ENCODE assay signal across 17 cellular contexts in genomic region chr12:50635356-50635755, GRCh38.
A peak's percentile ranks its signal among the peaks of the same experiment; 100 is the strongest.
DNase-seq lines count a peak whose midpoint lies in the region; ATAC-seq, FAIRE-seq and TF ChIP-seq lines count a peak whose summit lies in the region.
"Had no signal": no experiment of that assay in that cellular context is flagged by ENCODE, and none has a peak within 500 bp of the region (broad histone marks: within the 10 kb centered on the region; RNA-seq: fewer than 3 reads in every experiment).

No MANE protein-coding gene starts in this region.

- H3K4me1 ChIP-seq in HepG2 (ENCODE audit: insufficient read depth, low read length) (peaks cover 39% of the 10 kb centered on the region), upper lobe of right lung (peaks cover 13% of the 10 kb centered on the region), GM23248 (ENCODE audit: insufficient read depth) (peaks cover 23% of the 10 kb centered on the region)
- H3K4me1 ChIP-seq: Peyer's patch had no signal

- H3K27ac ChIP-seq in HepG2 (ENCODE audit: extremely low read length, insufficient read depth, low read length) (peak overlapping the region; percentile 8), upper lobe of right lung (no peak overlapping the region), GM23248 (no peak overlapping the region)
- H3K27ac ChIP-seq: body of pancreas, esophagus squamous epithelium, Peyer's patch had no signal

- TF ChIP-seq POLR2A in HepG2 (IDR thresholded peaks at IDR 0.05; ENCODE audit: insufficient read depth in 1 of 2, low read depth in 2 of 2, low read length in 2 of 2), result no peak

- FAIRE-seq in HepG2 (lab: Jason Lieb, UNC), result no peak

- no peak for TF ChIP-seq CTCF in HepG2 (CRISPR knock-in tag; IDR thresholded peaks at IDR 0.05)
- no peak for TF ChIP-seq CTCF in upper lobe of right lung (IDR thresholded peaks at IDR 0.05)

- WGBS in HepG2 (ENCODE audit: low lambda C conversion rate), result 88% methylated on average over 5 of the region's 5 CpGs
- WGBS in GM23248 (ENCODE audit: low coverage in 1 of 2, low lambda C conversion rate in 2 of 2, missing lambda C conversion rate in 2 of 2), 2 experiments, result 90 to 98% methylated on average over 5 of the region's 5 CpGs

- peak overlapping the region; percentile 19 for H3K27ac Mint-ChIP-seq in stimulated activated naive CD8-positive, alpha-beta T cell treated with anti-CD3 and anti-CD28 coated beads, Interleukin-15, Interleukin-2, amounts not matched to agents 100 ng/mL and 50 ng/mL, for 24 hours
- H3K27ac Mint-ChIP-seq in T-cell, result peak overlapping the region; percentile 40 to 50
- H3K27ac Mint-ChIP-seq: mesothelial cell of epicardium had no signal

- ATAC-seq in stimulated activated naive CD8-positive, alpha-beta T cell treated with anti-CD3 and anti-CD28 coated beads, Interleukin-15, Interleukin-2, amounts not matched to agents 100 U/mL and 50 U/mL, for 24 hours, result no peak
- no peak for ATAC-seq in T-cell (replicated peaks in 1 of 4)
- ATAC-seq in HepG2, result no peak
- peak; percentile 73 for ATAC-seq in upper lobe of right lung
- no peak for ATAC-seq in GM18520 (IDR thresholded peaks at IDR 0.05; ENCODE audit: unreplicated experiment)
- ATAC-seq: body of pancreas had no signal

- peaks cover 16% of the 10 kb centered on the region for H3K36me3 Mint-ChIP-seq in stimulated activated naive CD8-positive, alpha-beta T cell treated with anti-CD3 and anti-CD28 coated beads, Interleukin-15, Interleukin-2, amounts not matched to agents 100 ng/mL and 50 ng/mL, for 24 hours (ENCODE audit: low read depth)
- peaks cover 12% of the 10 kb centered on the region for H3K36me3 Mint-ChIP-seq in T-cell

- H4K20me1 ChIP-seq in HepG2 (ENCODE audit: insufficient read depth, low read length) (no peaks in the 10 kb centered on the region; the same call in 1 of the 2 replicates), GM23248 (ENCODE audit: insufficient read depth) (no peaks in the 10 kb centered on the region)

- H3K4me3 Mint-ChIP-seq in stimulated activated naive CD8-positive, alpha-beta T cell treated with anti-CD3 and anti-CD28 coated beads, Interleukin-15, Interleukin-2, amounts not matched to agents 100 ng/mL and 50 ng/mL, for 24 hours, result no peak overlapping the region
- H3K4me3 Mint-ChIP-seq in T-cell, result no peak overlapping the region
- H3K4me3 Mint-ChIP-seq: IgD-negative memory B cell, mesothelial cell of epicardium had no signal

- POLR2A ChIA-PET in T-cell (lab: Charles Lee), result no interaction called here
- POLR2A ChIA-PET in HepG2 (lab: Yijun Ruan, JAX), result no interaction called here

- H3K27me3 ChIP-seq in HepG2 (ENCODE audit: control insufficient read depth in 1 of 2, insufficient read depth in 2 of 2, low read length in 2 of 2) (no peaks in the 10 kb centered on the region), upper lobe of right lung (no peaks in the 10 kb centered on the region), GM23248 (replicated peaks; ENCODE audit: insufficient read depth) (no peaks in the 10 kb centered on the region)
- H3K27me3 ChIP-seq: body of pancreas, esophagus squamous epithelium, Peyer's patch had no signal

- no peaks in the 10 kb centered on the region for H3K9me2 ChIP-seq in GM23248 (ENCODE audit: insufficient read depth)

- DNase-seq in stimulated activated naive CD8-positive, alpha-beta T cell treated with anti-CD3 and anti-CD28 coated beads, Interleukin-15, Interleukin-2, amounts not matched to agents 100 U/mL and 50 U/mL, for 24 hours, result no peak
- DNase-seq in T-cell, result no peak
- no peak for DNase-seq in HepG2 (ENCODE audit: low spot score)
- DNase-seq in upper lobe of right lung, result no peak
- DNase-seq in GM23248, result no peak
- no peak for DNase-seq in NCI-H2196 (lab: John Stamatoyannopoulos, UW; ENCODE audit: unreplicated experiment)
- DNase-seq: activated gamma-delta T cell; effector CD4-positive, alpha-beta T cell; esophagus squamous epithelium; NCI-H2029 treated with DMSO at 0.1 percent for 48 hours; NCI-H748 treated with DMSO at 0.1 percent for 48 hours; Peyer's patch had no signal

- H3K79me2 ChIP-seq in HepG2 (ENCODE audit: insufficient read depth, low read length), result peaks cover 30% of the 10 kb centered on the region
- H3K79me2 ChIP-seq in GM23248 (ENCODE audit: insufficient read depth), result peaks cover 55% of the 10 kb centered on the region

- H3K4me2 ChIP-seq in HepG2 (ENCODE audit: low read depth, low read length) (no peak overlapping the region), GM23248 (ENCODE audit: unreplicated experiment) (no peak overlapping the region)

- no peak overlapping the region for H3K9ac ChIP-seq in HepG2 (ENCODE audit: insufficient read depth, low read depth, low read length)
- no peak overlapping the region for H3K9ac ChIP-seq in GM23248

- no peak overlapping the region for H3K4me3 ChIP-seq in HepG2 (replicated peaks in 1 of 3; ENCODE audit: insufficient read depth in 1 of 3, low read depth in 2 of 3, low read length in 3 of 3)
- no peak overlapping the region for H3K4me3 ChIP-seq in upper lobe of right lung
- no peak overlapping the region for H3K4me3 ChIP-seq in GM23248
- H3K4me3 ChIP-seq: body of pancreas, esophagus squamous epithelium, Peyer's patch had no signal

- CTCF ChIA-PET in T-cell (lab: Charles Lee) (interaction anchor here in 1 of 2 donors (1.0 to 1.3 kb wide), 2 partner anchors 127 to 131 kb away, joined by 3 to 4 read pairs; partner anchors contain the start of gene DIP2B), HepG2 (lab: Yijun Ruan, JAX; ENCODE audit: low intra/inter-chr PET ratio, low total read pairs) (no interaction called here)

- no peak overlapping the region for H2AFZ ChIP-seq in HepG2 (ENCODE audit: low read length)
- no peak overlapping the region for H2AFZ ChIP-seq in GM23248

- H3K9me3 Mint-ChIP-seq in stimulated activated naive CD8-positive, alpha-beta T cell treated with anti-CD3 and anti-CD28 coated beads, Interleukin-15, Interleukin-2, amounts not matched to agents 100 ng/mL and 50 ng/mL, for 24 hours, result no peaks in the 10 kb centered on the region
- H3K9me3 Mint-ChIP-seq in T-cell, result no peaks in the 10 kb centered on the region
- H3K9me3 Mint-ChIP-seq: IgD-negative memory B cell had no signal

- H3K36me3 ChIP-seq in HepG2 (replicated peaks in 1 of 2; ENCODE audit: control insufficient read depth in 1 of 2, insufficient read depth in 2 of 2, low read length in 2 of 2) (peaks cover 0 to 26% of the 10 kb centered on the region in 2 experiments; a peak in 3 of 5 replicates), upper lobe of right lung (no peaks in the 10 kb centered on the region), GM23248 (ENCODE audit: low read depth) (0 out of 2 replicates have a peak, but pooled peaks cover 2% of the 10 kb centered on the region)

- H3K4me1 Mint-ChIP-seq in stimulated activated naive CD8-positive, alpha-beta T cell treated with anti-CD3 and anti-CD28 coated beads, Interleukin-15, Interleukin-2, amounts not matched to agents 100 ng/mL and 50 ng/mL, for 24 hours (ENCODE audit: low read depth), result peaks cover 34% of the 10 kb centered on the region
- peaks cover 24 to 37% (median 37%) of the 10 kb centered on the region in 3 donors for H3K4me1 Mint-ChIP-seq in T-cell

- TF ChIP-seq RAD21 in HepG2 (CRISPR knock-in tag; IDR thresholded peaks at IDR 0.05), result no peak

- intact Hi-C loops in HepG2 (cut with micrococcal nuclease; ENCODE audit: unreplicated experiment), result loop anchor here (10.0 kb wide), 1 partner anchor 61 kb away; no protein-coding TSS in a partner anchor
- intact Hi-C loops in upper lobe of right lung (cut with DNase I), result loop anchor here (10.0 kb wide), 1 partner anchor 131 kb away; the partner anchor contains the start of gene DIP2B

- BruUV-seq in HepG2 (replicated peaks; lab: Mats Ljungman, UMichigan), result no TSS peak

- TF ChIP-seq EP300 in HepG2 (IDR thresholded peaks at IDR 0.05; ENCODE audit: low read depth in 2 of 2, low read length in 2 of 2) (no peak), HepG2 (CRISPR knock-in tag; IDR thresholded peaks at IDR 0.05; ENCODE audit: borderline replicate concordance) (no peak)

- no peaks in the 10 kb centered on the region for H3K9me3 ChIP-seq in HepG2 (ENCODE audit: low read length)
- H3K9me3 ChIP-seq in upper lobe of right lung, result no peaks in the 10 kb centered on the region
- H3K9me3 ChIP-seq in GM23248 (ENCODE audit: low read depth), result no peaks in the 10 kb centered on the region
- H3K9me3 ChIP-seq: body of pancreas, esophagus squamous epithelium, Peyer's patch had no signal

- in situ Hi-C loops in HepG2 (cut with HindIII; ENCODE audit: extremely low pct_ligation_motif_present, low pct_unique_long_range_greater_than_20kb), result loop anchor here (5.0 kb wide), 1 partner anchor 128 kb away; no protein-coding TSS in a partner anchor
- in situ Hi-C loops in GM23248 (cut with MboI), result loop anchor here (10.0 kb wide), 1 partner anchor 131 kb away; the partner anchor contains the start of gene DIP2B

- H3K27me3 Mint-ChIP-seq in stimulated activated naive CD8-positive, alpha-beta T cell treated with anti-CD3 and anti-CD28 coated beads, Interleukin-15, Interleukin-2, amounts not matched to agents 100 ng/mL and 50 ng/mL, for 24 hours, result no peaks in the 10 kb centered on the region
- H3K27me3 Mint-ChIP-seq in T-cell, result no peaks in the 10 kb centered on the region
- H3K27me3 Mint-ChIP-seq: IgD-negative memory B cell had no signal

- peaks cover 25% of the 10 kb centered on the region for H3F3A ChIP-seq in GM23248 (ENCODE audit: insufficient read depth)

TF ChIP-seq in HepG2, 621 proteins besides CTCF, POLR2A, EP300 and RAD21 (continues in another document):
- no peak for TF ChIP-seq NR0B2 (CRISPR knock-in tag; IDR thresholded peaks at IDR 0.05)
- TF ChIP-seq, protein P1, sequence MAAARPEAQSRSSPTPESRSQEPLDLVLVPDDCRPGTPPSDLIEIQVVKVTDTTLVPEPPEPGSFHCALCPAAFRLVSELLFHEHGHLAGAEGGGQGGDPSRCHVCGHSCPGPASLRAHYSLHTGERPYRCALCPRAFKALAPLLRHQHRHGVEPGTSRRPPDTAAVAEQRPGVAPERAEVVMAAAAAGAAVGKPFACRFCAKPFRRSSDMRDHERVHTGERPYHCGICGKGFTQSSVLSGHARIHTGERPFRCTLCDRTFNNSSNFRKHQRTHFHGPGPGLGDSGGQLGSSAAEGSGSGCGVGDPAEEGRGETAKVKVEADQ (CRISPR knock-in tag; IDR thresholded peaks at IDR 0.05; ENCODE audit: borderline replicate concordance), result no peak
- no peak for TF ChIP-seq RARA (CRISPR knock-in tag; IDR thresholded peaks at IDR 0.05)
- no peak for TF ChIP-seq HNF4G (IDR thresholded peaks at IDR 0.05; ENCODE audit: borderline replicate concordance, low read depth, low read length)
- no peak for TF ChIP-seq HNF4G (CRISPR knock-in tag; IDR thresholded peaks at IDR 0.05; ENCODE audit: borderline replicate concordance, low read depth)
- no peak for TF ChIP-seq TRIM24 (CRISPR knock-in tag; IDR thresholded peaks at IDR 0.05)
- no peak for TF ChIP-seq KLF12 (CRISPR knock-in tag; IDR thresholded peaks at IDR 0.05; ENCODE audit: borderline replicate concordance)
- TF ChIP-seq NFIC (IDR thresholded peaks at IDR 0.05; ENCODE audit: low read length), result no peak
- no peak for TF ChIP-seq ZNF746 (CRISPR knock-in tag; IDR thresholded peaks at IDR 0.05)
